18 cellular contexts compared by ENCODE assay signal in genomic region chr1:15429701-15430149, GRCh38. TPM values are rescaled to one million over a fixed set of nuclear protein-coding genes. Genes with fewer than 3 reads are reported as not detected.
DNase-seq lines count a peak whose midpoint lies in the region; ATAC-seq and TF ChIP-seq lines count a peak whose summit lies in the region.
"Had no signal": no experiment of that assay in that cellular context is flagged by ENCODE, and none has a peak within 500 bp of the region (broad histone marks: within the 10 kb centered on the region; RNA-seq: fewer than 3 reads in every experiment).

No MANE protein-coding gene starts in this region.

- intact Hi-C loops in CD14-positive monocyte (cut with micrococcal nuclease) = loop anchor here (2.0 to 5.0 kb wide), 4 partner anchors 13 to 107 kb away; no protein-coding TSS in a partner anchor
- intact Hi-C loops in OCI-LY7 (cut with micrococcal nuclease; ENCODE audit: unreplicated experiment) = loop anchor here (5.0 kb wide), 1 partner anchor 313 kb away; the partner anchor contains the start of gene TMEM82
- intact Hi-C loops in dendritic cell treated with granulocyte-macrophage colony-stimulating factor and Interleukin-4, amounts not matched to agents 40 ng/mL and 50 ng/mL, for 4 days (cut with micrococcal nuclease) = loop anchor here (2.0 to 5.0 kb wide), 3 partner anchors 13 to 277 kb away; partner anchors contain the start of gene TMEM51

- no peak overlapping the region for H2AFZ ChIP-seq in OCI-LY7 (ENCODE audit: low read length)

- H4K20me1 ChIP-seq in OCI-LY7 (ENCODE audit: insufficient read depth, low read length) = no peaks in the 10 kb centered on the region

- H3K9me3 ChIP-seq in OCI-LY7 (ENCODE audit: low read length) = no peaks in the 10 kb centered on the region

- H3K36me3 Mint-ChIP-seq in CD14-positive monocyte (peaks cover 53 to 75% of the 10 kb centered on the region in 2 donors), memory B cell (peaks cover 2% of the 10 kb centered on the region)
- peaks cover 82% of the 10 kb centered on the region for H3K36me3 Mint-ChIP-seq in dendritic cell treated with granulocyte-macrophage colony-stimulating factor and Interleukin-4, amounts not matched to agents 40 ng/mL and 50 ng/mL, for 4 days (ENCODE audit: low read depth)

- POLR2A ChIA-PET in OCI-LY7 (lab: Charles Lee) = interaction anchor here (0.6 kb wide), 1 partner anchor 36 kb away, joined by 3 read pairs; no protein-coding TSS in a partner anchor

- DNase-seq in CD14-positive monocyte (ENCODE audit: low spot score) (peak; percentile 88), OCI-LY7 (ENCODE audit: low spot score) (no peak), memory B cell (ENCODE audit: low spot score in 2 of 2) (no peak), retina (no peak), substantia nigra (lab: John Stamatoyannopoulos, UW) (no peak)
- DNase-seq: activated B cell treated with CpG ODN at 0.5 μM for 24 hours; activated T-cell treated with anti-CD3 and anti-CD28 coated beads, Interleukin-2, amount 50 U/mL, for 24 hours; C1 segment of cervical spinal cord; erythroblast; NCI-H1436 treated with DMSO at 0.1 percent for 48 hours; NCI-H524; nephron progenitor cell; SIG-M5 had no signal

- no peak for ATAC-seq in memory B cell (ENCODE audit: low read depth)
- no peak for ATAC-seq in GM21529 (IDR thresholded peaks at IDR 0.05; ENCODE audit: unreplicated experiment)
- no peak for ATAC-seq in activated CD4-positive, CD25-positive, alpha-beta regulatory T cell treated with anti-CD3 and anti-CD28 coated beads, Interleukin-2, amount 50 U/mL, for 24 hours

- H3K27ac ChIP-seq in OCI-LY7 (ENCODE audit: low read depth, low read length, poor library complexity, severe bottlenecking) (no peak overlapping the region), substantia nigra (ENCODE audit: low read depth, low read length, poor library complexity, severe bottlenecking) (no peak overlapping the region)

- no peaks in the 10 kb centered on the region for H3K9me2 ChIP-seq in OCI-LY7 (ENCODE audit: insufficient read depth, low read length)

- TSS peak; percentile 60 for BruUV-seq in OCI-LY7 (replicated peaks; lab: Mats Ljungman, UMichigan)

- H3K4me3 Mint-ChIP-seq in CD14-positive monocyte (no peak overlapping the region), memory B cell (no peak overlapping the region)
- no peak overlapping the region for H3K4me3 Mint-ChIP-seq in dendritic cell treated with granulocyte-macrophage colony-stimulating factor and Interleukin-4, amounts not matched to agents 40 ng/mL and 50 ng/mL, for 4 days
- H3K4me3 Mint-ChIP-seq: activated B cell treated with CpG ODN at 0.5 μM for 24 hours; activated T-cell treated with anti-CD3 and anti-CD28 coated beads, Interleukin-2, amount 50 U/mL, for 24 hours; brain; nephron progenitor cell had no signal

- H3K27ac Mint-ChIP-seq in CD14-positive monocyte = peak overlapping the region; percentile 91 to 97 (median 96)
- H3K27ac Mint-ChIP-seq in dendritic cell treated with granulocyte-macrophage colony-stimulating factor and Interleukin-4, amounts not matched to agents 40 ng/mL and 50 ng/mL, for 4 days = peak overlapping the region; percentile 74
- peak overlapping the region; percentile 70 for H3K27ac Mint-ChIP-seq in memory B cell
- H3K27ac Mint-ChIP-seq: activated B cell treated with CpG ODN at 0.5 μM for 24 hours, nephron progenitor cell had no signal

- no peaks in the 10 kb centered on the region for H3K79me2 ChIP-seq in OCI-LY7 (ENCODE audit: insufficient read depth, low read depth, low read length)

- peaks cover 0 to 2% (median 0%) of the 10 kb centered on the region in 7 donors for H3K9me3 Mint-ChIP-seq in CD14-positive monocyte
- H3K9me3 Mint-ChIP-seq in dendritic cell treated with granulocyte-macrophage colony-stimulating factor and Interleukin-4, amounts not matched to agents 40 ng/mL and 50 ng/mL, for 4 days = no peaks in the 10 kb centered on the region
- H3K9me3 Mint-ChIP-seq in memory B cell = no peaks in the 10 kb centered on the region
- H3K9me3 Mint-ChIP-seq: activated B cell treated with CpG ODN at 0.5 μM for 24 hours; activated T-cell treated with anti-CD3 and anti-CD28 coated beads, Interleukin-2, amount 50 U/mL, for 24 hours; brain; nephron progenitor cell had no signal

- no peak for TF ChIP-seq CTCF in CD14-positive monocyte (IDR thresholded peaks at IDR 0.05)
- TF ChIP-seq CTCF in OCI-LY7 (conservative IDR thresholded peaks at IDR 0.05; ENCODE audit: low read length) = no peak

- H3K4me1 ChIP-seq in OCI-LY7 (ENCODE audit: insufficient read depth, low read length, poor library complexity, severe bottlenecking) = no peaks in the 10 kb centered on the region

- H3K4me1 Mint-ChIP-seq in CD14-positive monocyte = peaks cover 63% of the 10 kb centered on the region
- H3K4me1 Mint-ChIP-seq in dendritic cell treated with granulocyte-macrophage colony-stimulating factor and Interleukin-4, amounts not matched to agents 40 ng/mL and 50 ng/mL, for 4 days (ENCODE audit: low read depth) = peaks cover 93% of the 10 kb centered on the region
- H3K4me1 Mint-ChIP-seq in memory B cell = no peaks in the 10 kb centered on the region
- H3K4me1 Mint-ChIP-seq: activated B cell treated with CpG ODN at 0.5 μM for 24 hours had no signal

- CTCF ChIA-PET in OCI-LY7 (lab: Charles Lee; ENCODE audit: unreplicated experiment) = no interaction called here

- no peaks in the 10 kb centered on the region for H3K27me3 Mint-ChIP-seq in CD14-positive monocyte (ENCODE audit: low read depth in 3 of 3)
- no peaks in the 10 kb centered on the region for H3K27me3 Mint-ChIP-seq in dendritic cell treated with granulocyte-macrophage colony-stimulating factor and Interleukin-4, amounts not matched to agents 40 ng/mL and 50 ng/mL, for 4 days
- no peaks in the 10 kb centered on the region for H3K27me3 Mint-ChIP-seq in memory B cell
- H3K27me3 Mint-ChIP-seq: activated B cell treated with CpG ODN at 0.5 μM for 24 hours; activated T-cell treated with anti-CD3 and anti-CD28 coated beads, Interleukin-2, amount 50 U/mL, for 24 hours; brain had no signal

- H3K4me2 ChIP-seq in OCI-LY7 (ENCODE audit: low read length) = no peak overlapping the region

- H3K36me3 ChIP-seq in OCI-LY7 (ENCODE audit: insufficient read depth, low read length) = peaks cover 10% of the 10 kb centered on the region; the same call in 1 of the 2 replicates

- H3K4me3 ChIP-seq in OCI-LY7 (ENCODE audit: low read depth, low read length, poor library complexity, severe bottlenecking) = no peak overlapping the region

RNA-seq across cellular contexts. Expression of gene CTRC, which starts 8.5 kb away (rescaled TPM):
- not detected for polyA plus RNA-seq in CD14-positive monocyte
- total RNA-seq in OCI-LY7 (2014; rRNA removed; shearing (Covaris generic)) = not detected in 2 replicates
- total RNA-seq in OCI-LY7 (2022) = not detected in 2 replicates
- total RNA-seq: HT-29 had no signal

RNA-seq across cellular contexts. Expression of gene EFHD2, which starts 20.0 kb away (rescaled TPM):
- 100 to 1,000 TPM; 323 to 329 TPM for polyA plus RNA-seq in CD14-positive monocyte
- total RNA-seq in OCI-LY7 (2014; rRNA removed; shearing (Covaris generic)) = 25.4 and 27.3 TPM in 2 replicates
- 38.3 and 42.0 TPM in 2 replicates for total RNA-seq in OCI-LY7 (2022)

RNA-seq across cellular contexts. Expression of gene CELA2A, which starts 26.8 kb away (rescaled TPM):
- not detected for polyA plus RNA-seq in CD14-positive monocyte
- not detected in 2 replicates for total RNA-seq in OCI-LY7 (2014; rRNA removed; shearing (Covaris generic))
- total RNA-seq in OCI-LY7 (2022) = not detected in 2 replicates
- total RNA-seq: activated B cell treated with CpG ODN at 0.5 μM for 24 hours, HT-29 had no signal

RNA-seq across cellular contexts. Expression of gene CELA2B, which starts 46.2 kb away (rescaled TPM):
- polyA plus RNA-seq in CD14-positive monocyte = not detected
- not detected in 2 replicates for total RNA-seq in OCI-LY7 (2014; rRNA removed; shearing (Covaris generic))
- not detected in 2 replicates for total RNA-seq in OCI-LY7 (2022)
- total RNA-seq: activated B cell treated with CpG ODN at 0.5 μM for 24 hours, HT-29 had no signal
